Comparison of ENCODE assay signal across 11 cellular contexts in the genomic region with DNA sequence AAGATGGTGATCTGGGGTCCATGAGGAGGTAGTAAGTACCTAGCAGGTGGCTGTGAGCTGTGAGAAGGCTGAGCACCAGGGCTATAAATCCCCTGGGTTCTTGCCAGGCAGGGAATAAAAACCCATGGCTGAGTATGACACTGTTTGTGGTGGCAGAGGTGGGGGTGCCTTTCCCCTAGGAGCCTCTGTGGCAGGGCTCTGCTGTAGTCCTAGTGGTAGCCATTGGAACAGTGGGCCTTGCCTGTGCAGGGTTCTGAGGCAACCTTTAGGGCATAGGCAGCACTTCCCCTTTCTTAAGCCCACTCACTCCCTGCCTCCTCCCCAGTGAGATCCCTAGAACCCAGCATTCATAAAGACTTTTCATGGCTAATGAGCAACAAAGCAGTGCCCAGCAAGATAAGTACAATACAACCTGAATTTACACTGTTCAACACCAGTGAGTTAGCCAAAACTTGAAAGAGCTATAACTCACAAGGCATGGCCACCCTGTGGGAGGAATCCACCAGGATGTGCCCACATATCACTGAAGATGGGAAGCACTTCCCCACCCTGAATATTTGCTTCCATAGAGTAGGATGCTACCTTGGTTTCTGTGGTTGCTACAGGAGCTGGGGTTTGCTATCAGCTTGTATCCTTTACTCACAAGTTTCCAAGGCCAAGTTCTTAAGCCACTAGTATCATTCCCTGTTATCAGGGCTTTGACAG.
DNase-seq lines count a peak whose midpoint lies in the region; ATAC-seq and TF ChIP-seq lines count a peak whose summit lies in the region.
"Had no signal": no experiment of that assay in that cellular context is flagged by ENCODE, and none has a peak within 500 bp of the region (broad histone marks: within the 10 kb centered on the region; RNA-seq: fewer than 3 reads in every experiment).

No MANE protein-coding gene starts in this region.

- peaks cover 9% of the 10 kb centered on the region for H3K4me1 ChIP-seq in endodermal cell (ENCODE audit: control insufficient read depth, insufficient read depth, low read length)

- no peak overlapping the region for H3K4me3 ChIP-seq in endodermal cell (ENCODE audit: low read length)

- ATAC-seq in GM21390 (IDR thresholded peaks at IDR 0.05; ENCODE audit: unreplicated experiment) = peak; percentile 40
- no peak for ATAC-seq in GM19455 (IDR thresholded peaks at IDR 0.05; ENCODE audit: unreplicated experiment)
- no peak for ATAC-seq in HG03039 (IDR thresholded peaks at IDR 0.05; ENCODE audit: unreplicated experiment)

- DNase-seq in D341Med (ENCODE audit: low spot score) (peak; percentile 14), HK-2 (ENCODE audit: unreplicated experiment) (peak; percentile 14), endodermal cell (no peak), NCI-H187 treated with DMSO at 0.1 percent for 48 hours (lab: John Stamatoyannopoulos, UW) (no peak)
- DNase-seq in activated T-cell treated with anti-CD3 and anti-CD28 coated beads, Interleukin-2, amount 50 U/mL, for 1 hour = no peak
- DNase-seq: kidney, NCI-H510A treated with DMSO at 0.1 percent for 48 hours had no signal

- peaks cover 32% of the 10 kb centered on the region for H3K4me1 Mint-ChIP-seq in endodermal cell

- H3K27ac ChIP-seq in endodermal cell (ENCODE audit: low read depth, low read length) = peak overlapping the region; percentile 94

- H3K9me3 ChIP-seq in endodermal cell (ENCODE audit: control insufficient read depth, low read length) = no peaks in the 10 kb centered on the region

- TF ChIP-seq CTCF in endodermal cell (conservative IDR thresholded peaks at IDR 0.05) = peak; percentile 60

- no peak overlapping the region for H3K9ac ChIP-seq in endodermal cell (ENCODE audit: extremely low read depth, low read length, poor library complexity, severe bottlenecking)

- H3K36me3 Mint-ChIP-seq in endodermal cell (ENCODE audit: low read depth) = no peaks in the 10 kb centered on the region
- H3K36me3 Mint-ChIP-seq: activated naive CD4-positive, alpha-beta T cell treated with anti-CD3 and anti-CD28 coated beads, Interleukin-2, amount 50 U/mL, for 72 hours had no signal

- H3K27me3 Mint-ChIP-seq in endodermal cell (ENCODE audit: insufficient read depth) = no peaks in the 10 kb centered on the region

- no peaks in the 10 kb centered on the region for H3K27me3 ChIP-seq in endodermal cell (ENCODE audit: control insufficient read depth, insufficient read depth, low read length, poor library complexity, severe bottlenecking)

- no peak overlapping the region for H3K4me3 Mint-ChIP-seq in endodermal cell

- H3K9me3 Mint-ChIP-seq in endodermal cell = no peaks in the 10 kb centered on the region

- no peaks in the 10 kb centered on the region for H3K36me3 ChIP-seq in endodermal cell (ENCODE audit: control insufficient read depth, insufficient read depth, low read length)

- no peak overlapping the region for H3K27ac Mint-ChIP-seq in endodermal cell

Comparison
In these comparisons a context has a peak if more than half of its experiments do, and no peak if none do; other contexts are left out.
1. DNase-seq: peak in D341Med (single experiment) and HK-2 (single experiment); none in endodermal cell (single experiment), activated T-cell treated with anti-CD3 and anti-CD28 coated beads, Interleukin-2, amount 50 U/mL, for 1 hour (single experiment) and NCI-H187 treated with DMSO at 0.1 percent for 48 hours (single experiment).